Comparison of ENCODE assay signal across 7 cellular contexts in the genomic region with DNA sequence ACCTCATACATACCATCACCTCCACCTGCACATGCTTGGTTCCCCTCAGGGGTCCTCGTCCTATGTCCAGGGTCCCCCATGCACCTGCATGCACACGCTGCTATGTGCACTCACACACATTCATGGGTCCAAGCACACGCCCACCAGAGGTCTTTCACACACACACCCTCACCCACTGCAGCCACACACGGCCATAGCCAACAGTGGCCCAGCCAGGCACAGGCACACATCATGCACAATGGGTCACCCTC. TPM values are rescaled to one million over a fixed set of nuclear protein-coding genes. Genes with fewer than 3 reads are reported as not detected.
DNase-seq lines count a peak whose midpoint lies in the region; ATAC-seq, FAIRE-seq and TF ChIP-seq lines count a peak whose summit lies in the region.

No MANE protein-coding gene starts in this region.

- H4K20me1 ChIP-seq in GM12878 (ENCODE audit: control insufficient read depth, insufficient read depth) = no peaks in the 10 kb centered on the region
- no peaks in the 10 kb centered on the region for H4K20me1 ChIP-seq in HepG2 (ENCODE audit: insufficient read depth, low read length)

- H3K27me3 ChIP-seq in GM12878 (replicated peaks in 1 of 2; ENCODE audit: control insufficient read depth in 2 of 2, insufficient read depth in 2 of 2, low read length in 1 of 2) (peaks cover 16% of the 10 kb centered on the region in 2 experiments), HepG2 (ENCODE audit: control insufficient read depth in 1 of 2, insufficient read depth in 2 of 2, low read length in 2 of 2) (peaks cover 5 to 45% of the 10 kb centered on the region in 2 experiments), stomach (peaks cover 0 to 26% (median 7%) of the 10 kb centered on the region in 3 donors)

- TF ChIP-seq CTCF in GM12878 (IDR thresholded peaks at IDR 0.05 in 2 of 3, conservative IDR thresholded peaks at IDR 0.05 in 1 of 3; ENCODE audit: control insufficient read depth in 2 of 3, extremely low read depth in 1 of 3, insufficient read depth in 1 of 3, low read depth in 3 of 3, low read length in 3 of 3) = no peak
- no peak for TF ChIP-seq CTCF in HepG2 (CRISPR knock-in tag; IDR thresholded peaks at IDR 0.05)
- no peak for TF ChIP-seq CTCF in stomach (IDR thresholded peaks at IDR 0.05)

- SMC1A ChIA-PET in GM12878 (lab: Charles Lee; ENCODE audit: uncharacterized antibody, unreplicated experiment) = interaction anchor here (0.9 kb wide), 1 partner anchor 105 kb away, joined by 3 read pairs; no protein-coding TSS in a partner anchor

- TF ChIP-seq POLR2A in GM12878 (IDR thresholded peaks at IDR 0.05; ENCODE audit: low read depth, low read length) (no peak), HepG2 (IDR thresholded peaks at IDR 0.05; ENCODE audit: insufficient read depth in 1 of 2, low read depth in 2 of 2, low read length in 2 of 2) (no peak), stomach (IDR thresholded peaks at IDR 0.05) (no peak)

- H3K79me2 ChIP-seq in GM12878 (ENCODE audit: control insufficient read depth, insufficient read depth, low read length) = no peaks in the 10 kb centered on the region
- H3K79me2 ChIP-seq in HepG2 (ENCODE audit: insufficient read depth, low read length) = no peaks in the 10 kb centered on the region

- in situ Hi-C loops in GM12878 (cut with MboI) = no loop called here
- in situ Hi-C loops in HepG2 (cut with HindIII; ENCODE audit: extremely low pct_ligation_motif_present, low pct_unique_long_range_greater_than_20kb) = no loop called here

- intact Hi-C loops in GM12878 (cut with micrococcal nuclease; ENCODE audit: unreplicated experiment) = no loop called here
- intact Hi-C loops in HepG2 (cut with micrococcal nuclease; ENCODE audit: unreplicated experiment) = no loop called here
- intact Hi-C loops in stomach (cut with DNase I; ENCODE audit: low total_unique reads) = no loop called here

- H3K4me3 ChIP-seq in GM12878 (no peak overlapping the region), HepG2 (replicated peaks in 1 of 3; ENCODE audit: insufficient read depth in 1 of 3, low read depth in 2 of 3, low read length in 3 of 3) (peak overlapping the region in 1 of 3 experiments; percentile 28; a peak in 2 of 6 replicates), stomach (peak overlapping the region; percentile 55 to 60 (median 58))

- H3K9me3 ChIP-seq in GM12878 (replicated peaks; ENCODE audit: control insufficient read depth, insufficient read depth, low read length) = no peaks in the 10 kb centered on the region
- H3K9me3 ChIP-seq in HepG2 (ENCODE audit: low read length) = no peaks in the 10 kb centered on the region
- H3K9me3 ChIP-seq in stomach = no peaks in the 10 kb centered on the region

- H3K4me1 ChIP-seq in GM12878 (ENCODE audit: control insufficient read depth, insufficient read depth, low read length) = no peaks in the 10 kb centered on the region
- peaks cover 28% of the 10 kb centered on the region for H3K4me1 ChIP-seq in HepG2 (ENCODE audit: insufficient read depth, low read length)
- H3K4me1 ChIP-seq in stomach = peaks cover 35 to 88% (median 61%) of the 10 kb centered on the region in 4 donors

- no peak for TF ChIP-seq EP300 in GM12878 (IDR thresholded peaks at IDR 0.05; ENCODE audit: borderline replicate concordance in 1 of 2, control insufficient read depth in 1 of 2, low read depth in 2 of 2, low read length in 2 of 2)
- TF ChIP-seq EP300 in HepG2 (IDR thresholded peaks at IDR 0.05; ENCODE audit: low read depth in 2 of 2, low read length in 2 of 2) = no peak
- TF ChIP-seq EP300 in HepG2 (CRISPR knock-in tag; IDR thresholded peaks at IDR 0.05; ENCODE audit: borderline replicate concordance) = no peak
- no peak for TF ChIP-seq EP300 in stomach (IDR thresholded peaks at IDR 0.05)

- H2AFZ ChIP-seq in GM12878 (ENCODE audit: control insufficient read depth, low read depth, low read length) (no peak overlapping the region), HepG2 (ENCODE audit: low read length) (no peak overlapping the region)

- no peak overlapping the region for H3K27ac ChIP-seq in GM12878 (ENCODE audit: control insufficient read depth, insufficient read depth)
- H3K27ac ChIP-seq in HepG2 (ENCODE audit: extremely low read length, insufficient read depth, low read length) = no peak overlapping the region
- H3K27ac ChIP-seq in stomach = peak overlapping the region in 4 of 5 donors; percentile 62 to 85 (median 74)

- BruUV-seq in GM12878 (replicated peaks; lab: Mats Ljungman, UMichigan) (no TSS peak), HepG2 (replicated peaks; lab: Mats Ljungman, UMichigan) (no TSS peak)

- H3K9me3 Mint-ChIP-seq in IgD-negative memory B cell = no peaks in the 10 kb centered on the region

- H3K4me2 ChIP-seq in GM12878 (ENCODE audit: control insufficient read depth, insufficient read depth) (no peak overlapping the region), HepG2 (ENCODE audit: low read depth, low read length) (peak overlapping the region; percentile 7; the same call in 1 of the 2 replicates)

- ATAC-seq in GM12878 (no peak), HepG2 (no peak), GM21367 (IDR thresholded peaks at IDR 0.05; ENCODE audit: unreplicated experiment) (no peak)

- no peak for TF ChIP-seq RAD21 in GM12878 (IDR thresholded peaks at IDR 0.05; ENCODE audit: insufficient read depth, low read depth, low read length)
- no peak for TF ChIP-seq RAD21 in HepG2 (CRISPR knock-in tag; IDR thresholded peaks at IDR 0.05)

- peak overlapping the region; percentile 70 to 89 (median 82) for H3K4me3 Mint-ChIP-seq in IgD-negative memory B cell

- no peak overlapping the region for H3K9ac ChIP-seq in GM12878 (ENCODE audit: control insufficient read depth, insufficient read depth, low read length)
- H3K9ac ChIP-seq in HepG2 (ENCODE audit: insufficient read depth, low read depth, low read length) = no peak overlapping the region

- no peak for FAIRE-seq in GM12878 (lab: Jason Lieb, UNC)
- no peak for FAIRE-seq in HepG2 (lab: Jason Lieb, UNC)

- WGBS in GM12878 (ENCODE audit: insufficient coverage, insufficient replicate concordance, low lambda C conversion rate, missing lambda C conversion rate) = 18% methylated on average over 4 of the region's 4 CpGs
- no CpG with 5 or more reads among the region's 4 CpGs for WGBS in HepG2 (ENCODE audit: low lambda C conversion rate)
- 46 to 67% (median 52%) methylated on average over 2 to 4 of the region's 4 CpGs for WGBS in stomach, 5 donors

- peaks cover 1% of the 10 kb centered on the region for H3K36me3 Mint-ChIP-seq in IgD-negative memory B cell

- H3K4me1 Mint-ChIP-seq in IgD-negative memory B cell = peaks cover 13 to 21% (median 14%) of the 10 kb centered on the region in 3 donors

- RAD21 ChIA-PET in GM12878 (lab: Charles Lee; ENCODE audit: unreplicated experiment) = no interaction called here

- peak overlapping the region in 2 of 3 donors; percentile 27 to 62 for H3K27ac Mint-ChIP-seq in IgD-negative memory B cell

- peaks cover 36% of the 10 kb centered on the region for H3K27me3 Mint-ChIP-seq in IgD-negative memory B cell

- H3K36me3 ChIP-seq in GM12878 (ENCODE audit: control insufficient read depth in 2 of 2, insufficient read depth in 2 of 2, low read length in 1 of 2) (no peaks in the 10 kb centered on the region), HepG2 (replicated peaks in 1 of 2; ENCODE audit: control insufficient read depth in 1 of 2, insufficient read depth in 2 of 2, low read length in 2 of 2) (no peaks in the 10 kb centered on the region), stomach (no peaks in the 10 kb centered on the region)

- POLR2A ChIA-PET in GM12878 (lab: Charles Lee) (no interaction called here), HepG2 (lab: Yijun Ruan, JAX) (no interaction called here)

- CTCF ChIA-PET in GM12878 (lab: Yijun Ruan, JAX) (interaction anchor here (1.0 kb wide), 1 partner anchor 128 kb away, joined by 3 read pairs; no protein-coding TSS in a partner anchor), HepG2 (lab: Yijun Ruan, JAX; ENCODE audit: low intra/inter-chr PET ratio, low total read pairs) (no interaction called here)

- DNase-seq in GM12878 (ENCODE audit: low read depth, low spot score) (no peak), HepG2 (ENCODE audit: low spot score) (no peak), stomach (no peak), iPS-NIHi7 (ENCODE audit: extremely low spot score) (no peak), AG08395 (ENCODE audit: low spot score) (no peak)

RNA-seq across cellular contexts. Expression of a gene that starts 1.2 kb away (rescaled TPM):
- not detected for polyA plus RNA-seq in IgD-negative memory B cell
- total RNA-seq in GM12878 (2013; cell fraction: nucleolus; rRNA removed) = 0.06 and 0.24 TPM in 2 replicates
- total RNA-seq in GM12878 (2014; rRNA removed) = under 0.01 TPM in 1 of 2 replicates, not detected in the other
- 0.05 and 0.09 TPM in 2 replicates for total RNA-seq in GM12878 (2014; rRNA removed; fragmentation: Illumina TruSeq; extraction: Trizol)
- total RNA-seq in GM12878 (2021) = 0.24 and 0.36 TPM in 2 replicates
- 0.12 TPM for polyA plus RNA-seq in GM12878 (2011; ENCODE audit: low read depth)
- 0.13 and 0.46 TPM in 2 replicates for polyA plus RNA-seq in GM12878 (2011; rRNA removed)
- 0.57 and 0.70 TPM in 2 replicates for polyA plus RNA-seq in GM12878 (2011; cell fraction: cytosol; rRNA removed)
- 0.66 and 0.72 TPM in 2 replicates for polyA plus RNA-seq in GM12878 (2011; cell fraction: nucleus; rRNA removed)
- polyA plus RNA-seq in GM12878 (2012) = 0.08 and 0.22 TPM in 2 replicates
- 0.04 TPM in 1 of 2 replicates, not detected in the other for polyA plus RNA-seq in GM12878 (2014; fragmentation: Illumina TruSeq; extraction: Trizol)
- polyA plus RNA-seq in GM12878 (2014; fragmentation: Nextera tagmentation; extraction: Ambion mirVana) = under 1 TPM in 1 of 2 experiments, not detected in 1; under 0.01 TPM
- polyA plus RNA-seq in GM12878 (2014; rRNA removed) = 0.10 and 0.23 TPM in 2 replicates
- under 1 TPM in 1 of 2 experiments, not detected in 1; 0.04 TPM for polyA plus RNA-seq in GM12878 (2016; fragmentation: Nextera tagmentation; extraction: Ambion mirVana)
- 0.37 and 0.67 TPM in 2 replicates for polyA minus RNA-seq in GM12878 (2011; rRNA and poly(A)+ RNA removed)
- polyA minus RNA-seq in GM12878 (2011; cell fraction: cytosol; rRNA and poly(A)+ RNA removed) = 1.1 TPM in 1 of 2 replicates, not detected in the other
- 0.24 and 0.38 TPM in 2 replicates for polyA minus RNA-seq in GM12878 (2011; cell fraction: nucleus; rRNA and poly(A)+ RNA removed)
- 0.18 and 0.49 TPM in 2 replicates for total RNA-seq in HepG2 (2016; rRNA removed; fragmentation: Illumina TruSeq; extraction: Trizol)
- 0.10 and 0.26 TPM in 2 replicates for total RNA-seq in HepG2 (2016; cell fraction: cytosol; rRNA removed; fragmentation: Illumina TruSeq; extraction: Trizol; ENCODE audit: low read depth)
- 0.25 and 0.61 TPM in 2 replicates for total RNA-seq in HepG2 (2016; cell fraction: insoluble cytoplasmic fraction; rRNA removed; fragmentation: Illumina TruSeq; extraction: Trizol)
- 0.24 and 0.40 TPM in 2 replicates for total RNA-seq in HepG2 (2016; cell fraction: membrane; rRNA removed; fragmentation: Illumina TruSeq; extraction: Trizol)
- total RNA-seq in HepG2 (2016; cell fraction: nucleus; rRNA removed; fragmentation: Illumina TruSeq; extraction: Trizol) = 0.47 and 0.78 TPM in 2 replicates
- polyA plus RNA-seq in HepG2 (2011; rRNA removed) = 0.84 and 0.85 TPM in 2 replicates
- 0.64 and 0.74 TPM in 2 replicates for polyA plus RNA-seq in HepG2 (2011; cell fraction: cytosol; rRNA removed)
- polyA plus RNA-seq in HepG2 (2011; cell fraction: nucleus; rRNA removed) = 1.3 and 1.4 TPM in 2 replicates
- 0.98 and 2.3 TPM in 2 replicates for polyA plus RNA-seq in HepG2 (2012)
- polyA plus RNA-seq in HepG2 (2016; cell fraction: cytosol; fragmentation: Illumina TruSeq; extraction: Trizol; ENCODE audit: low read depth) = 0.11 and 0.24 TPM in 2 replicates
- 0.69 and 0.96 TPM in 2 replicates for polyA plus RNA-seq in HepG2 (2016; cell fraction: insoluble cytoplasmic fraction; fragmentation: Illumina TruSeq; extraction: Trizol; ENCODE audit: low read depth)
- polyA plus RNA-seq in HepG2 (2016; cell fraction: membrane; fragmentation: Illumina TruSeq; extraction: Trizol; ENCODE audit: low read depth) = 0.35 and 0.79 TPM in 2 replicates
- 1.5 and 1.7 TPM in 2 replicates for polyA plus RNA-seq in HepG2 (2016; cell fraction: nucleus; fragmentation: Illumina TruSeq; extraction: Trizol; ENCODE audit: insufficient read depth, low read depth)
- polyA minus RNA-seq in HepG2 (2011; rRNA and poly(A)+ RNA removed; ENCODE audit: low replicate concordance) = 1.8 and 6.1 TPM in 2 replicates
- 0.89 and 2.0 TPM in 2 replicates for polyA minus RNA-seq in HepG2 (2011; cell fraction: cytosol; rRNA and poly(A)+ RNA removed)
- 0.37 and 0.77 TPM in 2 replicates for polyA minus RNA-seq in HepG2 (2011; cell fraction: nucleus; rRNA and poly(A)+ RNA removed)
- 10 to 100 TPM in 4 of 5 donors, under 1 TPM in 1; 0.58 to 47.2 (median 30.8) TPM for total RNA-seq in stomach
- 10 to 100 TPM in 2 of 3 donors, 1 to 10 TPM in 1; 9.9 to 13.0 (median 10.7) TPM for polyA plus RNA-seq in stomach

Comparison
In these comparisons a context has a peak if more than half of its experiments do, and no peak if none do; other contexts are left out.
1. H3K27ac ChIP-seq: peak in stomach (4 of 5); none in GM12878 (single experiment) and HepG2 (single experiment).